In genomic region chr20:44586289-44586911, GRCh38 we compare ENCODE assay signal across 7 cellular contexts. TPM values are rescaled to one million over a fixed set of nuclear protein-coding genes. Genes with fewer than 3 reads are reported as not detected.
DNase-seq lines count a peak whose midpoint lies in the region; ATAC-seq and TF ChIP-seq lines count a peak whose summit lies in the region.

No MANE protein-coding gene starts in this region.

- H3K27me3 ChIP-seq in sigmoid colon: no peaks in the 10 kb centered on the region

- no peak for TF ChIP-seq POLR2A in sigmoid colon (IDR thresholded peaks at IDR 0.05)

- no peak for TF ChIP-seq EP300 in sigmoid colon (IDR thresholded peaks at IDR 0.05)

- DNase-seq in NCI-H1092 treated with DMSO at 0.1 percent for 48 hours (lab: John Stamatoyannopoulos, UW) (peak; percentile 28), sigmoid colon (no peak), NCI-H1105 treated with DMSO at 0.1 percent for 48 hours (lab: John Stamatoyannopoulos, UW) (no peak), head of caudate nucleus (no peak)
- no peak for DNase-seq in activated CD8-positive, alpha-beta memory T cell treated with anti-CD3 and anti-CD28 coated beads, Interleukin-2, amount 50 U/mL, for 48 hours

- no peak overlapping the region for H3K4me3 ChIP-seq in sigmoid colon

- peaks cover 0 to 18% (median 14%) of the 10 kb centered on the region in 4 donors for H3K36me3 ChIP-seq in sigmoid colon

- intact Hi-C loops in sigmoid colon (cut with DNase I) (no loop called here), head of caudate nucleus (cut with DNase I) (no loop called here)

- H3K4me1 ChIP-seq in sigmoid colon: peaks cover 0 to 95% (median 69%) of the 10 kb centered on the region in 4 donors

- H3K9me3 ChIP-seq in sigmoid colon: no peaks in the 10 kb centered on the region

- H3K27ac ChIP-seq in sigmoid colon: peak overlapping the region; percentile 79 to 95 (median 90)

- no peak for TF ChIP-seq CTCF in sigmoid colon (IDR thresholded peaks at IDR 0.05)

- WGBS in sigmoid colon, 2 donors: 61 to 94% methylated on average over 3 of the region's 3 CpGs

- ATAC-seq in GM18909 (IDR thresholded peaks at IDR 0.05; ENCODE audit: poor library complexity, unreplicated experiment) (peak; percentile 80), HG02588 (IDR thresholded peaks at IDR 0.05; ENCODE audit: unreplicated experiment) (peak; percentile 54)

RNA-seq across cellular contexts. Expression of gene PKIG, which starts 4.0 kb away (rescaled TPM):
- total RNA-seq in sigmoid colon: 100 to 1,000 TPM; 348 to 511 (median 395) TPM
- polyA plus RNA-seq in sigmoid colon: 10 to 100 TPM; 43.9 to 78.4 (median 75.7) TPM
